In the genomic region with DNA sequence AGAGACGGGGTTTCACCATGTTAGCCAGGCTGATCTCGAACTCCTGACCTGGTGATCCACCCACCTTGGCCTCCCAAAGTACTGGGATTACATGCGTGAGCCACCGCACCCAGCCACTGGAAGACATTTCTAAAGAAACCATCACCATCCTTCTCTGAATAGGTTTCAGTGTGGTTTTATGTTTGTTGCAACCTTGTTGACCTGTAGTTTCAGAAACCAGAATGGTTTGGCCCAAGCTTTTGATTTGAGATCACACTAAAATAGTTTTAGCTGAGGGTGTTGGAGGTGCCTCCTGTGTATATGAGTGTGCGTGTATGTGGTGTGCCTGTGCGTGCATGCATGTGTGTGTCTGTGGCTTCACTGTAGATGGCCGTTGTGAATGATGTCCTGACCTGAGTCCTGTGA, we compare ENCODE assay signal across 16 cellular contexts.
DNase-seq lines count a peak whose midpoint lies in the region; ATAC-seq and FAIRE-seq lines count a peak whose summit lies in the region.
"Had no signal": no experiment of that assay in that cellular context is flagged by ENCODE, and none has a peak within 500 bp of the region (broad histone marks: within the 10 kb centered on the region; RNA-seq: fewer than 3 reads in every experiment).

No MANE protein-coding gene starts in this region.

- H3K27me3 Mint-ChIP-seq in activated naive CD8-positive, alpha-beta T cell = no peaks in the 10 kb centered on the region
- H3K27me3 Mint-ChIP-seq: type B pancreatic cell had no signal

- no peaks in the 10 kb centered on the region for H3K9me3 Mint-ChIP-seq in activated naive CD8-positive, alpha-beta T cell (ENCODE audit: low read depth)
- H3K9me3 Mint-ChIP-seq: type B pancreatic cell had no signal

- H3K4me1 Mint-ChIP-seq in activated naive CD8-positive, alpha-beta T cell (ENCODE audit: low read depth) = peaks cover 94% of the 10 kb centered on the region

- peak; percentile 10 for DNase-seq in activated naive CD4-positive, alpha-beta T cell treated with Interleukin-2 at 50 U/mL for 16 hours
- no peak for DNase-seq in activated naive CD4-positive, alpha-beta T cell treated with anti-CD3 and anti-CD28 coated beads, Interleukin-2, amount 50 U/mL, for 16 hours
- DNase-seq in HTR-8/SVneo (ENCODE audit: insufficient read length, low spot score) (no peak), NAMALWA (ENCODE audit: low spot score) (no peak)
- DNase-seq in stimulated activated naive CD8-positive, alpha-beta T cell treated with anti-CD3 and anti-CD28 coated beads, Interleukin-15, Interleukin-2, amounts not matched to agents 100 U/mL and 50 U/mL, for 24 hours = peak; percentile 20
- DNase-seq in stimulated activated naive CD4-positive, alpha-beta T cell treated with Interleukin-2 at 50 U/mL for 16 hours (lab: John Stamatoyannopoulos, UW) = no peak
- DNase-seq: ACHN; GM23248; heart left ventricle; NCI-H146; NCI-H446 treated with DMSO at 0.1 percent for 48 hours; stimulated activated CD4-positive, alpha-beta T cell treated with anti-CD3 and anti-CD28 coated beads, Interleukin-4, amount 100 ng/mL, for 1 hour had no signal

- peaks cover 2% of the 10 kb centered on the region for H3K36me3 Mint-ChIP-seq in activated naive CD8-positive, alpha-beta T cell
- H3K36me3 Mint-ChIP-seq: type B pancreatic cell had no signal

- peak; percentile 54 for FAIRE-seq in HTR-8/SVneo (lab: Jason Lieb, UNC)
- FAIRE-seq: keratinocyte had no signal

- peak overlapping the region; percentile 88 for H3K27ac Mint-ChIP-seq in activated naive CD8-positive, alpha-beta T cell
- H3K27ac Mint-ChIP-seq: type B pancreatic cell had no signal

- peak; percentile 22 for ATAC-seq in stimulated activated naive CD8-positive, alpha-beta T cell treated with anti-CD3 and anti-CD28 coated beads, Interleukin-15, Interleukin-2, amounts not matched to agents 100 U/mL and 50 U/mL, for 24 hours
- no peak for ATAC-seq in GM19463 (IDR thresholded peaks at IDR 0.05; ENCODE audit: unreplicated experiment)

- H3K4me3 Mint-ChIP-seq in activated naive CD8-positive, alpha-beta T cell = peak overlapping the region; percentile 61
- H3K4me3 Mint-ChIP-seq: type B pancreatic cell had no signal

Comparison
In these comparisons a context has a peak if more than half of its experiments do, and no peak if none do; other contexts are left out.
1. DNase-seq: peak in activated naive CD4-positive, alpha-beta T cell treated with Interleukin-2 at 50 U/mL for 16 hours (single experiment) and stimulated activated naive CD8-positive, alpha-beta T cell treated with anti-CD3 and anti-CD28 coated beads, Interleukin-15, Interleukin-2, amounts not matched to agents 100 U/mL and 50 U/mL, for 24 hours (single experiment); none in activated naive CD4-positive, alpha-beta T cell treated with anti-CD3 and anti-CD28 coated beads, Interleukin-2, amount 50 U/mL, for 16 hours (single experiment), HTR-8/SVneo (single experiment), NAMALWA (single experiment) and stimulated activated naive CD4-positive, alpha-beta T cell treated with Interleukin-2 at 50 U/mL for 16 hours (single experiment).